In genomic region chr1:145897969-145898368, GRCh38 we compare ENCODE assay signal across 20 cellular contexts. TPM values are rescaled to one million over a fixed set of nuclear protein-coding genes. Genes with fewer than 3 reads are reported as not detected.
"Had no signal": no experiment of that assay in that cellular context is flagged by ENCODE, and none has a peak within 500 bp of the region (broad histone marks: within the 10 kb centered on the region; RNA-seq: fewer than 3 reads in every experiment).

No MANE protein-coding gene starts in this region.

- ATAC-seq: left ventricle myocardium superior; lower lobe of right lung; natural killer cell; stimulated activated effector memory CD8-positive, alpha-beta T cell treated with anti-CD3 and anti-CD28 coated beads, Interleukin-12 subunit alpha, Interleukin-12 subunit beta, amount 100 ng/mL, for 72 hours had no signal

- H3K36me3 ChIP-seq: lower lobe of right lung, prostate gland, right atrium auricular region, sigmoid colon, thyroid gland had no signal

- H3K4me3 ChIP-seq: dorsolateral prefrontal cortex, lower lobe of right lung, prostate gland, right atrium auricular region, sigmoid colon, stomach, thyroid gland had no signal

- H3K27me3 Mint-ChIP-seq: memory B cell had no signal

- H3K4me1 Mint-ChIP-seq: memory B cell; natural killer cell; stimulated activated effector memory CD8-positive, alpha-beta T cell treated with anti-CD3 and anti-CD28 coated beads, Interleukin-12 subunit alpha, Interleukin-12 subunit beta, amount 100 ng/mL, for 72 hours had no signal

- H3K27me3 ChIP-seq: dorsolateral prefrontal cortex, right atrium auricular region, sigmoid colon, stomach, thyroid gland had no signal

- H3K9me3 Mint-ChIP-seq: memory B cell; natural killer cell; stimulated activated effector memory CD8-positive, alpha-beta T cell treated with anti-CD3 and anti-CD28 coated beads, Interleukin-12 subunit alpha, Interleukin-12 subunit beta, amount 100 ng/mL, for 72 hours had no signal

- H3K4me1 ChIP-seq: parathyroid adenoma had no signal

- H3K36me3 Mint-ChIP-seq: natural killer cell; stimulated activated effector memory CD8-positive, alpha-beta T cell treated with anti-CD3 and anti-CD28 coated beads, Interleukin-12 subunit alpha, Interleukin-12 subunit beta, amount 100 ng/mL, for 72 hours had no signal

- H3K27ac ChIP-seq: dorsolateral prefrontal cortex, lower lobe of right lung, parathyroid adenoma, prostate gland, right atrium auricular region, sigmoid colon, stomach, thyroid gland had no signal

- H3K4me3 Mint-ChIP-seq: memory B cell; natural killer cell; stimulated activated effector memory CD8-positive, alpha-beta T cell treated with anti-CD3 and anti-CD28 coated beads, Interleukin-12 subunit alpha, Interleukin-12 subunit beta, amount 100 ng/mL, for 72 hours had no signal

- DNase-seq: dorsolateral prefrontal cortex; effector CD4-positive, alpha-beta T cell; hypothalamus; left ventricle myocardium superior; lower lobe of right lung; natural killer cell; sigmoid colon; stimulated activated CD4-positive, alpha-beta T cell treated with anti-CD3 and anti-CD28 coated beads, Interleukin-2, amount 100 ng/mL, for 24 hours; stimulated activated CD4-positive, alpha-beta T cell treated with anti-CD3 and anti-CD28 coated beads, Interleukin-4, amount 100 ng/mL, for 24 hours; stimulated activated naive CD4-positive, alpha-beta T cell treated with Interleukin-2 at 50 U/mL for 16 hours; stomach; thyroid gland; trophoblast cell had no signal

- H3K27ac Mint-ChIP-seq: memory B cell; natural killer cell; stimulated activated effector memory CD8-positive, alpha-beta T cell treated with anti-CD3 and anti-CD28 coated beads, Interleukin-12 subunit alpha, Interleukin-12 subunit beta, amount 100 ng/mL, for 72 hours had no signal

- H3K9me3 ChIP-seq: lower lobe of right lung, prostate gland, right atrium auricular region, sigmoid colon, stomach, thyroid gland had no signal

RNA-seq across cellular contexts. Expression of gene ANKRD35, which starts 12.3 kb away (rescaled TPM):
- total RNA-seq: mononuclear cell had no signal
- polyA plus RNA-seq: neural cell had no signal
